ENCODE assay signal across 8 cellular contexts in the genomic region with DNA sequence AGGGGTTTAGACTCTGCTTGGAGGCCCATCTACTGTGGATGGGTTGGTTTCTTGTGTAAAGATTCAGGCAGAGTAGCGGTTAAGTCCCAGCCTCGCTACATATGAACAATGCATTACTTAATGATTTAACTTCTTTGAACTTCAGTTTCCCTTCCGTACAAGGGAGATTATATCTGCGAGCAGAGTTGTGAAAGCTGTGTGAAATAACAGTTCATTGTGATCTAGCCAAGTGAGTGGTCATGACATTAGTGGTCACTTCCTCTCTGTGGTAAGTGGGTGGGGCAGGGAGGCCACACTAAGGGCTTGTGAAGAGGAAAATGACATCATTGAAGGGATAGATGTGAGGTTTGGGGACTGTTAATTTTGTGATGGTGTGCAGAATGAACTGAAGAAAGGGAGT. TPM values are rescaled to one million over a fixed set of nuclear protein-coding genes. Genes with fewer than 3 reads are reported as not detected.
DNase-seq lines count a peak whose midpoint lies in the region; ATAC-seq and FAIRE-seq lines count a peak whose summit lies in the region.

No MANE protein-coding gene starts in this region.

- peak; percentile 98 for ATAC-seq in HG02938 (IDR thresholded peaks at IDR 0.05; ENCODE audit: unreplicated experiment)

- FAIRE-seq in endometrium (lab: Jason Lieb, UNC): peak; percentile 81

- peak; percentile 45 for DNase-seq in activated T-cell treated with anti-CD3 and anti-CD28 coated beads for 48 hours (ENCODE audit: low read depth)
- no peak for DNase-seq in activated T-cell treated with anti-CD3 and anti-CD28 coated beads, Interleukin-2, amount 50 U/mL, for 1 hour
- DNase-seq in RPMI7951 (ENCODE audit: low read depth): peak; percentile 95
- peak; percentile 30 to 53 for DNase-seq in stimulated activated CD4-positive, alpha-beta T cell treated with anti-CD3 and anti-CD28 coated beads, Interleukin-2, amount 100 ng/mL, for 24 hours
- DNase-seq in DMS153 (lab: John Stamatoyannopoulos, UW): no peak
- no peak for DNase-seq in hippocampal formation (lab: John Stamatoyannopoulos, UW)

RNA-seq across cellular contexts. Expression of gene MEX3C, which starts 14.1 kb away (rescaled TPM):
- total RNA-seq in RPMI7951 (2014; rRNA removed; shearing (Covaris generic)): 36.5 and 38.1 TPM in 2 replicates

Comparison
In these comparisons a context has a peak if more than half of its experiments do, and no peak if none do; other contexts are left out.
1. DNase-seq: peak in activated T-cell treated with anti-CD3 and anti-CD28 coated beads for 48 hours (single experiment), RPMI7951 (single experiment) and stimulated activated CD4-positive, alpha-beta T cell treated with anti-CD3 and anti-CD28 coated beads, Interleukin-2, amount 100 ng/mL, for 24 hours (2 of 2); none in activated T-cell treated with anti-CD3 and anti-CD28 coated beads, Interleukin-2, amount 50 U/mL, for 1 hour (single experiment), DMS153 (single experiment) and hippocampal formation (0 of 2).